Comparison of ENCODE assay signal across 25 cellular contexts in the genomic region with DNA sequence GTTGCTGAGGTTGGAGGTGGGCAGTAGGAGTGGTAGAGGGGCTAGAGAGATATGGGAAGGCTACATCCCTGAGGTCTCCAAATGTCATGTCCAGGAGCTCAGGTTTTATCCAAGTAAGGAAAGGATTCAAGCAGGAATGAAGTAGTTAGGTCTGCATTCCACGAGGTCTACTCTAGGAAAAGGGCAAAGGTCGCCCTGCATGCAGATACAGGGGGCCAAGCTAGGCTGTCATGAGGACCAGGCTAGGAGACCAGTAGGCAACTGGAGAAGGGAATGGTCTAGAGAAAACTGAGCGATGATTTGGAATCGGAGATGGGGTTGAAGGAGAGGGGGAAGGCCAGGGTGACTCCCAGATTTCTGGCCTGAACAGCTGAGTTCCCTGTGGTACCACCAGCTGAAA.
"Had no signal": no experiment of that assay in that cellular context is flagged by ENCODE, and none has a peak within 500 bp of the region (broad histone marks: within the 10 kb centered on the region; RNA-seq: fewer than 3 reads in every experiment).

No MANE protein-coding gene starts in this region.

- H3K4me1 Mint-ChIP-seq: activated naive CD8-positive, alpha-beta T cell treated with anti-CD3 and anti-CD28 coated beads, Interleukin-2, amount 50 U/mL, for 24 hours; naive thymus-derived CD8-positive, alpha-beta T cell had no signal

- H3K27ac ChIP-seq: neutrophil, prostate gland, spleen, tibial artery, VCaP had no signal

- H3K9me3 ChIP-seq: body of pancreas, esophagus muscularis mucosa, gastrocnemius medialis, neutrophil, ovary, prostate gland, spleen, tibial artery had no signal

- H3K4me3 Mint-ChIP-seq: activated naive CD8-positive, alpha-beta T cell treated with anti-CD3 and anti-CD28 coated beads, Interleukin-2, amount 50 U/mL, for 24 hours; effector memory CD8-positive, alpha-beta T cell; mesothelial cell of epicardium; naive thymus-derived CD8-positive, alpha-beta T cell; stimulated activated naive CD8-positive, alpha-beta T cell treated with anti-CD3 and anti-CD28 coated beads, Interleukin-15, Interleukin-2, amounts not matched to agents 100 ng/mL and 50 ng/mL, for 24 hours had no signal

- H3K27me3 ChIP-seq: body of pancreas, esophagus muscularis mucosa, gastrocnemius medialis, neutrophil, ovary, spleen, tibial artery had no signal

- DNase-seq: activated CD4-positive, alpha-beta T cell treated with anti-CD3 and anti-CD28 coated beads, Interleukin-2, amount 50 U/mL, for 1 hour; activated CD4-positive, CD25-positive, alpha-beta regulatory T cell treated with anti-CD3 and anti-CD28 coated beads, Interleukin-2, amount 50 U/mL, for 72 hours; activated CD8-positive, alpha-beta memory T cell treated with anti-CD3 and anti-CD28 coated beads for 24 hours; activated gamma-delta T cell; activated naive CD4-positive, alpha-beta T cell treated with anti-CD3 and anti-CD28 coated beads, Interleukin-2, amount 50 U/mL, for 16 hours; activated naive CD8-positive, alpha-beta T cell treated with anti-CD3 and anti-CD28 coated beads, Interleukin-2, amount 50 U/mL, for 24 hours; activated T-cell treated with anti-CD3 and anti-CD28 coated beads, Interleukin-2, amount 50 U/mL, for 48 hours; body of pancreas; central memory CD4-positive, alpha-beta T cell; effector memory CD8-positive, alpha-beta T cell; gastrocnemius medialis; hippocampal formation; left ventricle myocardium superior; mammary epithelial cell; naive thymus-derived CD8-positive, alpha-beta T cell; ovary; spleen; stimulated activated CD4-positive, alpha-beta T cell treated with anti-CD3 and anti-CD28 coated beads, Interleukin-4, amount 100 ng/mL, for 1 hour; tibial artery had no signal

- H3K4me1 ChIP-seq: prostate gland, spleen, tibial artery had no signal

- H3K36me3 Mint-ChIP-seq: mesothelial cell of epicardium; naive thymus-derived CD8-positive, alpha-beta T cell had no signal

- H3K27ac Mint-ChIP-seq: activated naive CD8-positive, alpha-beta T cell treated with anti-CD3 and anti-CD28 coated beads, Interleukin-2, amount 50 U/mL, for 24 hours; effector memory CD8-positive, alpha-beta T cell; stimulated activated naive CD8-positive, alpha-beta T cell treated with anti-CD3 and anti-CD28 coated beads, Interleukin-15, Interleukin-2, amounts not matched to agents 100 ng/mL and 50 ng/mL, for 24 hours had no signal

- H3K27me3 Mint-ChIP-seq: activated naive CD8-positive, alpha-beta T cell treated with anti-CD3 and anti-CD28 coated beads, Interleukin-2, amount 50 U/mL, for 24 hours; effector memory CD8-positive, alpha-beta T cell; naive thymus-derived CD8-positive, alpha-beta T cell; stimulated activated naive CD8-positive, alpha-beta T cell treated with anti-CD3 and anti-CD28 coated beads, Interleukin-15, Interleukin-2, amounts not matched to agents 100 ng/mL and 50 ng/mL, for 24 hours had no signal

- H3K9me3 Mint-ChIP-seq: activated naive CD8-positive, alpha-beta T cell treated with anti-CD3 and anti-CD28 coated beads, Interleukin-2, amount 50 U/mL, for 24 hours; effector memory CD8-positive, alpha-beta T cell; mesothelial cell of epicardium; naive thymus-derived CD8-positive, alpha-beta T cell; stimulated activated naive CD8-positive, alpha-beta T cell treated with anti-CD3 and anti-CD28 coated beads, Interleukin-15, Interleukin-2, amounts not matched to agents 100 ng/mL and 50 ng/mL, for 24 hours had no signal

- H3K4me3 ChIP-seq: body of pancreas, esophagus muscularis mucosa, gastrocnemius medialis, ovary, prostate gland, spleen, tibial artery had no signal

- H3K36me3 ChIP-seq: esophagus muscularis mucosa, gastrocnemius medialis, neutrophil, ovary, prostate gland, spleen, tibial artery had no signal
